In genomic region chr19:29429021-29429420, GRCh38 we compare ENCODE assay signal across 30 cellular contexts.
"Had no signal": no experiment of that assay in that cellular context is flagged by ENCODE, and none has a peak within 500 bp of the region (broad histone marks: within the 10 kb centered on the region; RNA-seq: fewer than 3 reads in every experiment).

No MANE protein-coding gene starts in this region.

- H3K4me2 ChIP-seq: smooth muscle cell had no signal

- H3K4me3 Mint-ChIP-seq: naive B cell; naive thymus-derived CD8-positive, alpha-beta T cell; natural killer cell treated with Interleukin-12 subunit alpha and Interleukin-12 subunit beta and Interleukin-15 and Interleukin-18, amount 100 ng/mL, for 72 hours; nephron progenitor cell; neural crest cell; stimulated activated memory B cell treated with anti-CD40 and anti-IgM and Interleukin-4, amounts not matched to agents 10 μg/mL and 1 μg/mL and 100 μg/mL, for 72 hours; stimulated activated naive CD8-positive, alpha-beta T cell treated with anti-CD3 and anti-CD28 coated beads, Interleukin-15, amount 100 ng/mL, for 72 hours; type B pancreatic cell had no signal

- H3K27ac Mint-ChIP-seq: natural killer cell treated with Interleukin-12 subunit alpha and Interleukin-12 subunit beta and Interleukin-15 and Interleukin-18, amount 100 ng/mL, for 72 hours; nephron progenitor cell; progenitor cell of endocrine pancreas; stimulated activated memory B cell treated with anti-CD40 and anti-IgM and Interleukin-4, amounts not matched to agents 10 μg/mL and 1 μg/mL and 100 μg/mL, for 72 hours; stimulated activated naive CD8-positive, alpha-beta T cell treated with anti-CD3 and anti-CD28 coated beads, Interleukin-15, amount 100 ng/mL, for 72 hours; type B pancreatic cell had no signal

- H3K4me1 ChIP-seq: pancreas, psoas muscle, right lobe of liver, sigmoid colon, spleen, suprapubic skin, testis, tibial artery, transverse colon, upper lobe of right lung, vagina had no signal

- H3K36me3 ChIP-seq: pancreas, right lobe of liver, sigmoid colon, spleen, suprapubic skin, tibial artery, transverse colon, upper lobe of right lung, vagina had no signal

- DNase-seq: naive B cell; naive thymus-derived CD8-positive, alpha-beta T cell; nephron progenitor cell; psoas muscle; right cardiac atrium; right lobe of liver; sigmoid colon; spleen; stimulated activated CD4-positive, alpha-beta T cell treated with anti-CD3 and anti-CD28 coated beads, Interleukin-12 subunit alpha, Interleukin-12 subunit beta, amount 100 ng/mL, for 4 hours; stimulated activated CD4-positive, alpha-beta T cell treated with anti-CD3 and anti-CD28 coated beads, Interleukin-1b, Interleukin-23, amount 100 ng/mL, for 48 hours; stimulated activated CD4-positive, alpha-beta T cell treated with anti-CD3 and anti-CD28 coated beads, Interleukin-4, amount 100 ng/mL, for 1 hour; stimulated activated CD4-positive, alpha-beta T cell treated with anti-CD3 and anti-CD28 coated beads, Interleukin-4, amount 100 ng/mL, for 4 hours; stimulated activated CD8-positive, alpha-beta memory T cell treated with anti-CD3 and anti-CD28 coated beads, Interleukin-4, amount 100 ng/mL, for 48 hours; stimulated activated naive CD4-positive, alpha-beta T cell; stimulated activated naive CD8-positive, alpha-beta T cell treated with anti-CD3 and anti-CD28 coated beads, Interleukin-15, amount 100 ng/mL, for 72 hours; stimulated activated naive CD8-positive, alpha-beta T cell treated with anti-CD3 and anti-CD28 coated beads, Interleukin-15, Interleukin-2, amounts not matched to agents 100 U/mL and 50 U/mL, for 24 hours; substantia nigra; testis; tibial artery; transverse colon; upper lobe of right lung had no signal

- H3K4me1 Mint-ChIP-seq: naive B cell; naive thymus-derived CD8-positive, alpha-beta T cell; nephron progenitor cell; neural crest cell; stimulated activated memory B cell treated with anti-CD40 and anti-IgM and Interleukin-4, amounts not matched to agents 10 μg/mL and 1 μg/mL and 100 μg/mL, for 72 hours; stimulated activated naive CD8-positive, alpha-beta T cell treated with anti-CD3 and anti-CD28 coated beads, Interleukin-15, amount 100 ng/mL, for 72 hours had no signal

- H3K27me3 Mint-ChIP-seq: naive B cell; stimulated activated memory B cell treated with anti-CD40 and anti-IgM and Interleukin-4, amounts not matched to agents 10 μg/mL and 1 μg/mL and 100 μg/mL, for 72 hours had no signal

- H3K9me3 Mint-ChIP-seq: natural killer cell treated with Interleukin-12 subunit alpha and Interleukin-12 subunit beta and Interleukin-15 and Interleukin-18, amount 100 ng/mL, for 72 hours; neural crest cell; stimulated activated naive CD8-positive, alpha-beta T cell treated with anti-CD3 and anti-CD28 coated beads, Interleukin-15, amount 100 ng/mL, for 72 hours; type B pancreatic cell had no signal

- H3K27ac ChIP-seq: pancreas, psoas muscle, right lobe of liver, sigmoid colon, spleen, suprapubic skin, testis, tibial artery, transverse colon, upper lobe of right lung, vagina had no signal

- ATAC-seq: naive thymus-derived CD8-positive, alpha-beta T cell; natural killer cell treated with Interleukin-12 subunit alpha and Interleukin-12 subunit beta and Interleukin-15 and Interleukin-18, amount 100 ng/mL, for 72 hours; pancreas; psoas muscle; right cardiac atrium; right lobe of liver; stimulated activated memory B cell treated with anti-CD40 and anti-IgM and Interleukin-4, amounts not matched to agents 10 μg/mL and 1 μg/mL and 100 μg/mL, for 72 hours; stimulated activated naive CD8-positive, alpha-beta T cell treated with anti-CD3 and anti-CD28 coated beads, Interleukin-15, amount 100 ng/mL, for 72 hours; stimulated activated naive CD8-positive, alpha-beta T cell treated with anti-CD3 and anti-CD28 coated beads, Interleukin-15, Interleukin-2, amounts not matched to agents 100 U/mL and 50 U/mL, for 24 hours; upper lobe of right lung had no signal

- FAIRE-seq: pancreas had no signal

- H3K9me3 ChIP-seq: pancreas, psoas muscle, right lobe of liver, sigmoid colon, suprapubic skin, testis, transverse colon, upper lobe of right lung, vagina had no signal

- H3K4me3 ChIP-seq: pancreas, psoas muscle, right lobe of liver, sigmoid colon, smooth muscle cell, spleen, suprapubic skin, testis, tibial artery, transverse colon, upper lobe of right lung, vagina had no signal

- H3K27me3 ChIP-seq: pancreas, right lobe of liver, suprapubic skin, testis, transverse colon, upper lobe of right lung, vagina had no signal

- H3K36me3 Mint-ChIP-seq: naive B cell; naive thymus-derived CD8-positive, alpha-beta T cell; natural killer cell treated with Interleukin-12 subunit alpha and Interleukin-12 subunit beta and Interleukin-15 and Interleukin-18, amount 100 ng/mL, for 72 hours; stimulated activated memory B cell treated with anti-CD40 and anti-IgM and Interleukin-4, amounts not matched to agents 10 μg/mL and 1 μg/mL and 100 μg/mL, for 72 hours; type B pancreatic cell had no signal
